ENCODE assay signal across 15 cellular contexts in the genomic region with DNA sequence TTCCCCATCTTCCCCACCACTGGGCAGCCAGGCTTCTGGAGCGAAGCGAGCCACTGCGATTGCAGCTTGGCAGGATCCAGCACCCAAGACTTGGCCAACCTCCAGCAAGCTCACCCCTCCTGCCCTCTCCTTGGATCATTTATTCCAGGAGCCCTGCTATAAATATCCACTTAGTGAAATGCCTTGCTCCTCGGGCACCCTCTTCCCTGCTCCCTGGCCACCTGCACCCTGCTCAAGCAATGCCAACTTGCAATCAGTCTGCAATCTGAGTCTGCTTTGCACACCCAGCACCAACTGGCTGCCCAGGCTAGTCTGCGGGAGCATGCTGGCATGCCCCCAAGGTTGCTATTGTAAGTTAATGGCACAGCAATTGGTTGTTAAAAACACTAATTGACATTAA.
"Had no signal": no experiment of that assay in that cellular context is flagged by ENCODE, and none has a peak within 500 bp of the region (broad histone marks: within the 10 kb centered on the region; RNA-seq: fewer than 3 reads in every experiment).

No MANE protein-coding gene starts in this region.

- H3K27me3 Mint-ChIP-seq: activated CD4-positive, alpha-beta memory T cell treated with anti-CD3 and anti-CD28 coated beads, Interleukin-2, amount 10 ng/mL, durations not matched to agents 7 days and 5 days; activated naive CD8-positive, alpha-beta T cell treated with anti-CD3 and anti-CD28 coated beads, Interleukin-2, amount 10 ng/mL, durations not matched to agents 7 days and 5 days had no signal

- H3K36me3 ChIP-seq: sigmoid colon had no signal

- H3K27ac ChIP-seq: dorsolateral prefrontal cortex, sigmoid colon had no signal

- H3K4me3 ChIP-seq: dorsolateral prefrontal cortex, mucosa of descending colon, sigmoid colon had no signal

- DNase-seq: activated CD4-positive, alpha-beta memory T cell treated with anti-CD3 and anti-CD28 coated beads, Interleukin-2, amount 10 ng/mL, durations not matched to agents 7 days and 5 days; activated CD4-positive, alpha-beta T cell treated with anti-CD3 and anti-CD28 coated beads for 1 hour; activated gamma-delta T cell treated with Interleukin-2 at 50 U/mL for 16 hours; activated naive CD8-positive, alpha-beta T cell treated with anti-CD3 and anti-CD28 coated beads, Interleukin-2, amount 10 ng/mL, durations not matched to agents 7 days and 5 days; activated T-cell treated with anti-CD3 and anti-CD28 coated beads, Interleukin-2, amount 50 U/mL, for 48 hours; dorsolateral prefrontal cortex; mammary epithelial cell; mucosa of descending colon; natural killer cell; occipital lobe; sigmoid colon; stimulated activated CD4-positive, alpha-beta T cell treated with anti-CD3 and anti-CD28 coated beads, Interleukin-12 subunit alpha, Interleukin-12 subunit beta, amount 100 ng/mL, for 4 hours; stimulated activated naive CD8-positive, alpha-beta T cell treated with anti-CD3 and anti-CD28 coated beads, Interleukin-15, Interleukin-2, amounts not matched to agents 100 U/mL and 50 U/mL, for 24 hours; T-helper 9 cell had no signal

- H3K4me3 Mint-ChIP-seq: activated CD4-positive, alpha-beta memory T cell treated with anti-CD3 and anti-CD28 coated beads, Interleukin-2, amount 10 ng/mL, durations not matched to agents 7 days and 5 days; activated naive CD8-positive, alpha-beta T cell treated with anti-CD3 and anti-CD28 coated beads, Interleukin-2, amount 10 ng/mL, durations not matched to agents 7 days and 5 days; natural killer cell had no signal

- H3K36me3 Mint-ChIP-seq: activated naive CD8-positive, alpha-beta T cell treated with anti-CD3 and anti-CD28 coated beads, Interleukin-2, amount 10 ng/mL, durations not matched to agents 7 days and 5 days; natural killer cell had no signal

- H3K27ac Mint-ChIP-seq: activated CD4-positive, alpha-beta memory T cell treated with anti-CD3 and anti-CD28 coated beads, Interleukin-2, amount 10 ng/mL, durations not matched to agents 7 days and 5 days; activated naive CD8-positive, alpha-beta T cell treated with anti-CD3 and anti-CD28 coated beads, Interleukin-2, amount 10 ng/mL, durations not matched to agents 7 days and 5 days; natural killer cell; progenitor cell of endocrine pancreas had no signal

- H3K4me1 Mint-ChIP-seq: activated CD4-positive, alpha-beta memory T cell treated with anti-CD3 and anti-CD28 coated beads, Interleukin-2, amount 10 ng/mL, durations not matched to agents 7 days and 5 days; activated naive CD8-positive, alpha-beta T cell treated with anti-CD3 and anti-CD28 coated beads, Interleukin-2, amount 10 ng/mL, durations not matched to agents 7 days and 5 days; natural killer cell had no signal

- H3K9me3 ChIP-seq: mucosa of descending colon, sigmoid colon had no signal
